In genomic region chr1:116503535-116504307, GRCh38 we compare ENCODE assay signal across 9 cellular contexts.
DNase-seq lines count a peak whose midpoint lies in the region; ATAC-seq, FAIRE-seq and TF ChIP-seq lines count a peak whose summit lies in the region.
"Had no signal": no experiment of that assay in that cellular context is flagged by ENCODE, and none has a peak within 500 bp of the region (broad histone marks: within the 10 kb centered on the region; RNA-seq: fewer than 3 reads in every experiment).

No MANE protein-coding gene starts in this region.

- FAIRE-seq in astrocyte (lab: Jason Lieb, UNC) = no peak

- ATAC-seq in GM19467 (IDR thresholded peaks at IDR 0.05; ENCODE audit: unreplicated experiment) (peak; percentile 2), sciatic nerve (peak; percentile 11), WTC11 (no peak)

- no peaks in the 10 kb centered on the region for H3K27me3 Mint-ChIP-seq in astrocyte (ENCODE audit: low read depth, unreplicated experiment)
- no peaks in the 10 kb centered on the region for H3K27me3 Mint-ChIP-seq in WTC11 (ENCODE audit: low read depth)

- H4K20me1 ChIP-seq in astrocyte (ENCODE audit: insufficient read depth, low read length) = no peaks in the 10 kb centered on the region

- no peak overlapping the region for H3K9ac ChIP-seq in astrocyte (ENCODE audit: low read length)

- no peak overlapping the region for H2AFZ ChIP-seq in astrocyte (ENCODE audit: low read depth, low read length)

- H3K9me3 Mint-ChIP-seq in astrocyte (ENCODE audit: unreplicated experiment) = peaks cover 2% of the 10 kb centered on the region
- no peaks in the 10 kb centered on the region for H3K9me3 Mint-ChIP-seq in WTC11

- POLR2A ChIA-PET in A673 (lab: Charles Lee; ENCODE audit: low non-redundant PET) = no interaction called here
- POLR2A ChIA-PET in WTC11 (lab: Charles Lee) = no interaction called here

- no peaks in the 10 kb centered on the region for H3K36me3 ChIP-seq in astrocyte (ENCODE audit: insufficient read depth, low read length)
- H3K36me3 ChIP-seq in A673 (ENCODE audit: insufficient read depth, low read length, poor library complexity, severe bottlenecking) = no peaks in the 10 kb centered on the region
- H3K36me3 ChIP-seq in ovary = no peaks in the 10 kb centered on the region

- TF ChIP-seq POLR2A in ovary (IDR thresholded peaks at IDR 0.05) = no peak

- H3K4me3 ChIP-seq in astrocyte (ENCODE audit: insufficient read depth, low read depth, low read length) (no peak overlapping the region), A673 (ENCODE audit: low read depth, low read length, poor library complexity, severe bottlenecking) (no peak overlapping the region), ovary (no peak overlapping the region)

- CTCF ChIA-PET in A673 (lab: Charles Lee) = no interaction called here
- CTCF ChIA-PET in WTC11 (lab: Charles Lee) = interaction anchor here (1.5 to 9.0 kb wide), 2 partner anchors 18 to 365 kb away, joined by 4 to 161 read pairs; no protein-coding TSS in a partner anchor

- H3K9me3 ChIP-seq in astrocyte (ENCODE audit: insufficient read depth, low read depth, low read length) (no peaks in the 10 kb centered on the region), A673 (ENCODE audit: low read depth, low read length, poor library complexity, severe bottlenecking) (no peaks in the 10 kb centered on the region), ovary (no peaks in the 10 kb centered on the region)

- H3K4me2 ChIP-seq in astrocyte (ENCODE audit: low read length) = peak overlapping the region; percentile 37

- no TSS peak for BruUV-seq in A673 (replicated peaks; lab: Mats Ljungman, UMichigan)

- intact Hi-C loops in sciatic nerve (cut with DNase I) = no loop called here
- intact Hi-C loops in A673 (cut with micrococcal nuclease; ENCODE audit: unreplicated experiment) = no loop called here
- intact Hi-C loops in ovary (cut with DNase I) = no loop called here

- TF ChIP-seq EP300 in ovary (IDR thresholded peaks at IDR 0.05) = no peak

- DNase-seq in NOMO-1 (lab: John Stamatoyannopoulos, UW; ENCODE audit: unreplicated experiment in 2 of 2) (peak; percentile 20 to 53), astrocyte (ENCODE audit: low read depth) (no peak), sciatic nerve (ENCODE audit: low spot score) (no peak), DMS79 (lab: John Stamatoyannopoulos, UW) (no peak), A673 (ENCODE audit: low spot score) (no peak), WTC11 (ENCODE audit: low spot score) (no peak), ovary (no peak)
- DNase-seq: NCI-H774 had no signal

- no peak overlapping the region for H3K4me3 Mint-ChIP-seq in astrocyte (ENCODE audit: unreplicated experiment)
- H3K4me3 Mint-ChIP-seq in WTC11 = no peak overlapping the region

- TF ChIP-seq CTCF in astrocyte (IDR thresholded peaks at IDR 0.05; ENCODE audit: insufficient read depth, low read depth, low read length) = no peak
- no peak for TF ChIP-seq CTCF in A673 (conservative IDR thresholded peaks at IDR 0.05; ENCODE audit: low read depth, low read length)
- TF ChIP-seq CTCF in WTC11 (IDR thresholded peaks at IDR 0.05) = no peak
- no peak for TF ChIP-seq CTCF in ovary (IDR thresholded peaks at IDR 0.05)

- peaks cover 20% of the 10 kb centered on the region for H3K4me1 ChIP-seq in astrocyte (ENCODE audit: insufficient read depth, low read length)
- H3K4me1 ChIP-seq in A673 (ENCODE audit: insufficient read depth, low read length, poor library complexity, severe bottlenecking) = peaks cover 3% of the 10 kb centered on the region
- no peaks in the 10 kb centered on the region for H3K4me1 ChIP-seq in ovary (ENCODE audit: insufficient read depth)

- H3K27ac ChIP-seq in astrocyte (ENCODE audit: low read depth, low read length) (no peak overlapping the region), A673 (ENCODE audit: low read depth, low read length, poor library complexity, severe bottlenecking) (no peak overlapping the region), ovary (no peak overlapping the region)

- H3K79me2 ChIP-seq in astrocyte (ENCODE audit: insufficient read depth, low read length) = no peaks in the 10 kb centered on the region

- WGBS in ovary, 3 donors = 91 to 95% (median 92%) methylated on average over 7 of the region's 7 CpGs

- H3K27ac Mint-ChIP-seq in astrocyte (ENCODE audit: unreplicated experiment) (no peak overlapping the region), WTC11 (no peak overlapping the region)

- H3K27me3 ChIP-seq in astrocyte (ENCODE audit: insufficient read depth, low read length) (no peaks in the 10 kb centered on the region), A673 (replicated peaks; ENCODE audit: insufficient read depth, low read depth, low read length, poor library complexity) (no peaks in the 10 kb centered on the region), ovary (no peaks in the 10 kb centered on the region)

- H3K36me3 Mint-ChIP-seq in astrocyte (ENCODE audit: low read depth, unreplicated experiment) (peaks cover 2% of the 10 kb centered on the region), WTC11 (no peaks in the 10 kb centered on the region)

- H3K4me1 Mint-ChIP-seq in astrocyte (ENCODE audit: low read depth, unreplicated experiment) (peaks cover 24% of the 10 kb centered on the region), WTC11 (no peaks in the 10 kb centered on the region)

TF ChIP-seq in WTC11, 78 proteins besides CTCF, POLR2A, EP300 and RAD21:
- TF ChIP-seq CBFB (CRISPR knock-in tag; IDR thresholded peaks at IDR 0.05; ENCODE audit: low read depth) (no peak), SMAD4 (CRISPR knock-in tag; IDR thresholded peaks at IDR 0.05) (no peak), EMX1 (CRISPR knock-in tag; IDR thresholded peaks at IDR 0.05) (no peak), MAX (CRISPR knock-in tag; IDR thresholded peaks at IDR 0.05) (no peak), GTF2I (CRISPR knock-in tag; conservative IDR thresholded peaks at IDR 0.05) (no peak), ZNF232 (CRISPR knock-in tag; IDR thresholded peaks at IDR 0.05) (no peak), MXD4 (CRISPR knock-in tag; IDR thresholded peaks at IDR 0.05; ENCODE audit: borderline replicate concordance) (no peak), IRF2 (CRISPR knock-in tag; IDR thresholded peaks at IDR 0.05; ENCODE audit: borderline replicate concordance, low read depth) (no peak), ZBTB21 (CRISPR knock-in tag; IDR thresholded peaks at IDR 0.05; ENCODE audit: borderline replicate concordance) (no peak), ERG (CRISPR knock-in tag; IDR thresholded peaks at IDR 0.05) (no peak), RELA (CRISPR knock-in tag; IDR thresholded peaks at IDR 0.05; ENCODE audit: borderline replicate concordance) (no peak), MYBL2 (CRISPR knock-in tag; IDR thresholded peaks at IDR 0.05) (no peak)

Comparison
In these comparisons a context has a peak if more than half of its experiments do, and no peak if none do; other contexts are left out.
1. DNase-seq: peak in NOMO-1 (2 of 2); none in astrocyte (single experiment), sciatic nerve (single experiment), DMS79 (single experiment), A673 (single experiment), WTC11 (single experiment) and ovary (0 of 5).